In genomic region chr3:45325676-45326075, GRCh38 we compare ENCODE assay signal across 24 cellular contexts.
"Had no signal": no experiment of that assay in that cellular context is flagged by ENCODE, and none has a peak within 500 bp of the region (broad histone marks: within the 10 kb centered on the region; RNA-seq: fewer than 3 reads in every experiment).

No MANE protein-coding gene starts in this region.

- H3K9me3 Mint-ChIP-seq: mesothelial cell of epicardium had no signal

- H3K4me3 ChIP-seq: coronary artery, dorsolateral prefrontal cortex, esophagus squamous epithelium, gastrocnemius medialis, heart right ventricle, left lung, lower lobe of right lung, mucosa of descending colon had no signal

- H3K4me1 Mint-ChIP-seq: mesothelial cell of epicardium, naive B cell had no signal

- H3K4me1 ChIP-seq: esophagus squamous epithelium, gastrocnemius medialis, heart right ventricle, left lung, lower lobe of right lung had no signal

- H3K4me3 Mint-ChIP-seq: mesothelial cell of epicardium, naive B cell had no signal

- H3K27ac Mint-ChIP-seq: mesothelial cell of epicardium, naive B cell had no signal

- H3K27ac ChIP-seq: coronary artery, dorsolateral prefrontal cortex, epithelial cell of prostate, esophagus squamous epithelium, gastrocnemius medialis, heart right ventricle, left lung, lower lobe of right lung had no signal

- H3K36me3 Mint-ChIP-seq: mesothelial cell of epicardium, naive B cell had no signal

- ATAC-seq: esophagus mucosa, gastrocnemius medialis, heart right ventricle, left cardiac atrium, left lung, left ventricle myocardium superior, lower lobe of right lung, mucosa of descending colon had no signal

- H3K36me3 ChIP-seq: esophagus squamous epithelium, gastrocnemius medialis, heart right ventricle, left lung, lower lobe of right lung had no signal

- DNase-seq: dermis blood vessel endothelial cell; dorsolateral prefrontal cortex; effector CD4-positive, alpha-beta T cell; effector memory CD4-positive, alpha-beta T cell; erythroblast; esophagus squamous epithelium; foreskin fibroblast; foreskin melanocyte; gastrocnemius medialis; glutamatergic neuron; head of caudate nucleus; heart right ventricle; hippocampal formation; left cardiac atrium; left lung; left ventricle myocardium superior; lower lobe of right lung; mesendoderm; mucosa of descending colon; naive B cell had no signal

- H3K27me3 ChIP-seq: gastrocnemius medialis had no signal
